In genomic region chr2:6325616-6326015, GRCh38 we compare ENCODE assay signal across 17 cellular contexts.
DNase-seq lines count a peak whose midpoint lies in the region; ATAC-seq lines count a peak whose summit lies in the region.
"Had no signal": no experiment of that assay in that cellular context is flagged by ENCODE, and none has a peak within 500 bp of the region (broad histone marks: within the 10 kb centered on the region; RNA-seq: fewer than 3 reads in every experiment).

No MANE protein-coding gene starts in this region.

- peaks cover 2 to 25% (median 8%) of the 10 kb centered on the region in 11 donors for H3K9me3 Mint-ChIP-seq in naive thymus-derived CD4-positive, alpha-beta T cell

- CTCF ChIA-PET in naive thymus-derived CD4-positive, alpha-beta T cell (lab: Charles Lee): interaction anchor here (0.6 kb wide), 1 partner anchor 20 kb away, joined by 3 read pairs; no protein-coding TSS in a partner anchor

- H3K4me3 ChIP-seq in iPS-18a (ENCODE audit: low read length): peak overlapping the region; percentile 7
- no peak overlapping the region for H3K4me3 ChIP-seq in naive thymus-derived CD4-positive, alpha-beta T cell (ENCODE audit: low read length)
- H3K4me3 ChIP-seq: A549, K562 had no signal

- ATAC-seq in HG03439 (IDR thresholded peaks at IDR 0.05; ENCODE audit: unreplicated experiment) (no peak), HG02610 (IDR thresholded peaks at IDR 0.05; ENCODE audit: unreplicated experiment) (no peak)
- ATAC-seq in naive thymus-derived CD4-positive, alpha-beta T cell: no peak
- ATAC-seq: A549, K562, SK-N-SH treated with all-trans-retinoic acid at 6 μM for 48 hours had no signal

- no peaks in the 10 kb centered on the region for H3K27me3 ChIP-seq in iPS-18a (ENCODE audit: control insufficient read depth, insufficient read depth, low read length)
- H3K27me3 ChIP-seq in naive thymus-derived CD4-positive, alpha-beta T cell (ENCODE audit: control insufficient read depth in 2 of 2, insufficient read depth in 2 of 2, low read length in 2 of 2): no peaks in the 10 kb centered on the region

- H3K27me3 Mint-ChIP-seq in naive thymus-derived CD4-positive, alpha-beta T cell: no peaks in the 10 kb centered on the region

- H3K27ac ChIP-seq in iPS-18a (ENCODE audit: low read length): no peak overlapping the region
- H3K27ac ChIP-seq in naive thymus-derived CD4-positive, alpha-beta T cell (ENCODE audit: low read depth, low read length): no peak overlapping the region
- H3K27ac ChIP-seq: A549 had no signal

- DNase-seq in NCI-H748 (lab: John Stamatoyannopoulos, UW; ENCODE audit: unreplicated experiment) (peak; percentile 47), NCI-H748 treated with DMSO at 0.1 percent for 48 hours (lab: John Stamatoyannopoulos, UW) (no peak), NCI-H69 (lab: John Stamatoyannopoulos, UW) (peak; percentile 92)
- no peak for DNase-seq in naive thymus-derived CD4-positive, alpha-beta T cell
- DNase-seq in activated CD4-positive, alpha-beta T cell treated with anti-CD3 and anti-CD28 coated beads, Interleukin-2, amount 50 U/mL, for 48 hours: no peak
- DNase-seq: Calu3, DMS79 treated with DMSO at 0.1 percent for 48 hours, GDM1, NCI-H187 treated with DMSO at 0.1 percent for 48 hours, NCI-H2171 treated with DMSO at 0.1 percent for 48 hours, NCI-H774 had no signal

- no peak overlapping the region for H3K4me3 Mint-ChIP-seq in naive thymus-derived CD4-positive, alpha-beta T cell

- no peaks in the 10 kb centered on the region for H3K4me1 Mint-ChIP-seq in naive thymus-derived CD4-positive, alpha-beta T cell

- H3K27ac Mint-ChIP-seq in naive thymus-derived CD4-positive, alpha-beta T cell: no peak overlapping the region

- intact Hi-C loops in naive thymus-derived CD4-positive, alpha-beta T cell (cut with micrococcal nuclease): no loop called here

- no peaks in the 10 kb centered on the region for H3K9me3 ChIP-seq in iPS-18a (ENCODE audit: control insufficient read depth, low read depth, low read length)
- no peaks in the 10 kb centered on the region for H3K9me3 ChIP-seq in naive thymus-derived CD4-positive, alpha-beta T cell (ENCODE audit: control insufficient read depth in 2 of 3, low read length in 3 of 3)
- H3K9me3 ChIP-seq: A549 had no signal

- peaks cover 7% of the 10 kb centered on the region for H3K4me1 ChIP-seq in iPS-18a (ENCODE audit: control insufficient read depth, low read depth, low read length)
- H3K4me1 ChIP-seq in naive thymus-derived CD4-positive, alpha-beta T cell (ENCODE audit: control insufficient read depth in 2 of 2, insufficient read depth in 2 of 2, low read length in 2 of 2): no peaks in the 10 kb centered on the region
- H3K4me1 ChIP-seq: A549 had no signal

- POLR2A ChIA-PET in naive thymus-derived CD4-positive, alpha-beta T cell (lab: Charles Lee): no interaction called here

- no peaks in the 10 kb centered on the region for H3K36me3 Mint-ChIP-seq in naive thymus-derived CD4-positive, alpha-beta T cell

- no peaks in the 10 kb centered on the region for H3K36me3 ChIP-seq in iPS-18a (ENCODE audit: control insufficient read depth, low read depth, low read length)
- H3K36me3 ChIP-seq in naive thymus-derived CD4-positive, alpha-beta T cell (ENCODE audit: control insufficient read depth in 2 of 3, insufficient read depth in 3 of 3, low read length in 3 of 3): no peaks in the 10 kb centered on the region

- no peak overlapping the region for H3K9ac ChIP-seq in iPS-18a (ENCODE audit: low read length)

Comparison
In these comparisons a context has a peak if more than half of its experiments do, and no peak if none do; other contexts are left out.
1. DNase-seq: peak in NCI-H748 (single experiment) and NCI-H69 (single experiment); none in NCI-H748 treated with DMSO at 0.1 percent for 48 hours (single experiment), naive thymus-derived CD4-positive, alpha-beta T cell (0 of 9) and activated CD4-positive, alpha-beta T cell treated with anti-CD3 and anti-CD28 coated beads, Interleukin-2, amount 50 U/mL, for 48 hours (0 of 2).